ENCODE assay signal across 1 cellular context in genomic region chr22:50082197-50082715, GRCh38.
TF ChIP-seq lines count a peak whose summit lies in the region.

No MANE protein-coding gene starts in this region.

TF ChIP-seq in SK-N-SH, 30 proteins besides CTCF, POLR2A, EP300 and RAD21:
- TF ChIP-seq IRF3 (IDR thresholded peaks at IDR 0.05; ENCODE audit: low read depth, low read length) = no peak
- no peak for TF ChIP-seq FOXJ3 (CRISPR knock-in tag; IDR thresholded peaks at IDR 0.05)
- no peak for TF ChIP-seq RXRA (IDR thresholded peaks at IDR 0.05; ENCODE audit: borderline replicate concordance, low read depth)
- TF ChIP-seq FOXM1 (IDR thresholded peaks at IDR 0.05; ENCODE audit: low read depth) = no peak
- no peak for TF ChIP-seq JUND (IDR thresholded peaks at IDR 0.05)
- TF ChIP-seq ELF1 (IDR thresholded peaks at IDR 0.05) = no peak
- TF ChIP-seq, protein P1, sequence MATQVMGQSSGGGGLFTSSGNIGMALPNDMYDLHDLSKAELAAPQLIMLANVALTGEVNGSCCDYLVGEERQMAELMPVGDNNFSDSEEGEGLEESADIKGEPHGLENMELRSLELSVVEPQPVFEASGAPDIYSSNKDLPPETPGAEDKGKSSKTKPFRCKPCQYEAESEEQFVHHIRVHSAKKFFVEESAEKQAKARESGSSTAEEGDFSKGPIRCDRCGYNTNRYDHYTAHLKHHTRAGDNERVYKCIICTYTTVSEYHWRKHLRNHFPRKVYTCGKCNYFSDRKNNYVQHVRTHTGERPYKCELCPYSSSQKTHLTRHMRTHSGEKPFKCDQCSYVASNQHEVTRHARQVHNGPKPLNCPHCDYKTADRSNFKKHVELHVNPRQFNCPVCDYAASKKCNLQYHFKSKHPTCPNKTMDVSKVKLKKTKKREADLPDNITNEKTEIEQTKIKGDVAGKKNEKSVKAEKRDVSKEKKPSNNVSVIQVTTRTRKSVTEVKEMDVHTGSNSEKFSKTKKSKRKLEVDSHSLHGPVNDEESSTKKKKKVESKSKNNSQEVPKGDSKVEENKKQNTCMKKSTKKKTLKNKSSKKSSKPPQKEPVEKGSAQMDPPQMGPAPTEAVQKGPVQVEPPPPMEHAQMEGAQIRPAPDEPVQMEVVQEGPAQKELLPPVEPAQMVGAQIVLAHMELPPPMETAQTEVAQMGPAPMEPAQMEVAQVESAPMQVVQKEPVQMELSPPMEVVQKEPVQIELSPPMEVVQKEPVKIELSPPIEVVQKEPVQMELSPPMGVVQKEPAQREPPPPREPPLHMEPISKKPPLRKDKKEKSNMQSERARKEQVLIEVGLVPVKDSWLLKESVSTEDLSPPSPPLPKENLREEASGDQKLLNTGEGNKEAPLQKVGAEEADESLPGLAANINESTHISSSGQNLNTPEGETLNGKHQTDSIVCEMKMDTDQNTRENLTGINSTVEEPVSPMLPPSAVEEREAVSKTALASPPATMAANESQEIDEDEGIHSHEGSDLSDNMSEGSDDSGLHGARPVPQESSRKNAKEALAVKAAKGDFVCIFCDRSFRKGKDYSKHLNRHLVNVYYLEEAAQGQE (IDR thresholded peaks at IDR 0.05; ENCODE audit: low read depth, low read length) = no peak
- TF ChIP-seq PBX3 (IDR thresholded peaks at IDR 0.05) = no peak
- TF ChIP-seq MEF2A (IDR thresholded peaks at IDR 0.05; ENCODE audit: borderline replicate concordance, low read depth) = no peak
- TF ChIP-seq MAX (IDR thresholded peaks at IDR 0.05; ENCODE audit: low read depth) = no peak
